ENCODE assay signal across 1 cellular context in genomic region chr15:84715442-84716035, GRCh38.
TF ChIP-seq lines count a peak whose summit lies in the region.

No MANE protein-coding gene starts in this region.

TF ChIP-seq in HepG2, 621 proteins besides CTCF, POLR2A, EP300 and RAD21 (continues in another document):
- TF ChIP-seq ZNF280B (CRISPR knock-in tag; IDR thresholded peaks at IDR 0.05; ENCODE audit: borderline replicate concordance) (0 out of 2 replicates have a peak, but pooled peaks have one; percentile 3), GFI1 (CRISPR knock-in tag; IDR thresholded peaks at IDR 0.05; ENCODE audit: borderline replicate concordance) (0 out of 2 replicates have a peak, but pooled peaks have one; percentile 24), U2AF2 (IDR thresholded peaks at IDR 0.05; ENCODE audit: low read depth, low read length) (no peak), ZNF234 (CRISPR knock-in tag; conservative IDR thresholded peaks at IDR 0.05) (no peak), HHEX (CRISPR knock-in tag; IDR thresholded peaks at IDR 0.05) (no peak), RBM22 (optimal IDR thresholded peaks at IDR 0.05; ENCODE audit: low read length) (no peak), ZNF569 (CRISPR knock-in tag; IDR thresholded peaks at IDR 0.05; ENCODE audit: borderline replicate concordance) (0 out of 2 replicates have a peak, but pooled peaks have one; percentile 18), TFDP2 (CRISPR knock-in tag; IDR thresholded peaks at IDR 0.05) (no peak), ZNF619 (CRISPR knock-in tag; IDR thresholded peaks at IDR 0.05) (no peak), ZNF770 (CRISPR knock-in tag; IDR thresholded peaks at IDR 0.05) (0 out of 2 replicates have a peak, but pooled peaks have one; percentile 43), ZFP82 (CRISPR knock-in tag; IDR thresholded peaks at IDR 0.05; ENCODE audit: borderline replicate concordance) (0 out of 2 replicates have a peak, but pooled peaks have one; percentile 54), ZNF414 (CRISPR knock-in tag; IDR thresholded peaks at IDR 0.05) (no peak), PAX8 (CRISPR knock-in tag; IDR thresholded peaks at IDR 0.05; ENCODE audit: borderline replicate concordance) (no peak), ZNF749 (CRISPR knock-in tag; IDR thresholded peaks at IDR 0.05; ENCODE audit: borderline replicate concordance) (0 out of 2 replicates have a peak, but pooled peaks have one; percentile 12), ZBTB10 (CRISPR knock-in tag; IDR thresholded peaks at IDR 0.05; ENCODE audit: borderline replicate concordance) (0 out of 2 replicates have a peak, but pooled peaks have one; percentile 6), ZNF615 (CRISPR knock-in tag; IDR thresholded peaks at IDR 0.05; ENCODE audit: borderline replicate concordance) (no peak), ZNF441 (CRISPR knock-in tag; IDR thresholded peaks at IDR 0.05; ENCODE audit: borderline replicate concordance) (0 out of 2 replicates have a peak, but pooled peaks have one; percentile 14), ZNF646 (CRISPR knock-in tag; IDR thresholded peaks at IDR 0.05) (0 out of 2 replicates have a peak, but pooled peaks have one; percentile 18), ZNF460 (CRISPR knock-in tag; IDR thresholded peaks at IDR 0.05; ENCODE audit: borderline replicate concordance) (0 out of 2 replicates have a peak, but pooled peaks have one; percentile 17), ZFP41 (CRISPR knock-in tag; IDR thresholded peaks at IDR 0.05; ENCODE audit: borderline replicate concordance) (no peak), ZNF746 (CRISPR knock-in tag; IDR thresholded peaks at IDR 0.05) (0 out of 2 replicates have a peak, but pooled peaks have one; percentile 55), ZBTB42 (CRISPR knock-in tag; IDR thresholded peaks at IDR 0.05) (no peak), NRL (CRISPR knock-in tag; IDR thresholded peaks at IDR 0.05; ENCODE audit: borderline replicate concordance) (0 out of 2 replicates have a peak, but pooled peaks have one; percentile 13), FOXC1 (CRISPR knock-in tag; IDR thresholded peaks at IDR 0.05; ENCODE audit: borderline replicate concordance) (0 out of 2 replicates have a peak, but pooled peaks have one; percentile 10), SNAPC2 (CRISPR knock-in tag; IDR thresholded peaks at IDR 0.05) (no peak), DBP (CRISPR knock-in tag; IDR thresholded peaks at IDR 0.05; ENCODE audit: not compliant biosample characterization) (no peak), EZH2 (conservative IDR thresholded peaks at IDR 0.05; ENCODE audit: low read depth, low read length) (no peak), REPIN1 (CRISPR knock-in tag; IDR thresholded peaks at IDR 0.05; ENCODE audit: borderline replicate concordance, low read depth) (no peak), ZNF562 (CRISPR knock-in tag; IDR thresholded peaks at IDR 0.05; ENCODE audit: borderline replicate concordance) (no peak), ZNF879 (CRISPR knock-in tag; IDR thresholded peaks at IDR 0.05) (0 out of 2 replicates have a peak, but pooled peaks have one; percentile 11), MLXIP (CRISPR knock-in tag; IDR thresholded peaks at IDR 0.05; ENCODE audit: borderline replicate concordance) (peak; percentile 8; the same call in 1 of the 2 replicates), TOPORS (CRISPR knock-in tag; IDR thresholded peaks at IDR 0.05) (no peak), CBFB (CRISPR knock-in tag; IDR thresholded peaks at IDR 0.05) (no peak), ZNF446 (CRISPR knock-in tag; IDR thresholded peaks at IDR 0.05) (0 out of 2 replicates have a peak, but pooled peaks have one; percentile 50), ZNF7 (CRISPR knock-in tag; IDR thresholded peaks at IDR 0.05) (no peak), ZNF605 (CRISPR knock-in tag; IDR thresholded peaks at IDR 0.05) (no peak; the same call in 1 of the 2 replicates)
